ENCODE assay signal across 19 cellular contexts in genomic region chr7:98358706-98359105, GRCh38. TPM values are rescaled to one million over a fixed set of nuclear protein-coding genes. Genes with fewer than 3 reads are reported as not detected.
DNase-seq lines count a peak whose midpoint lies in the region; ATAC-seq, FAIRE-seq and TF ChIP-seq lines count a peak whose summit lies in the region.
"Had no signal": no experiment of that assay in that cellular context is flagged by ENCODE, and none has a peak within 500 bp of the region (broad histone marks: within the 10 kb centered on the region; RNA-seq: fewer than 3 reads in every experiment).

No MANE protein-coding gene starts in this region.

- H3K4me2 ChIP-seq in A549 = no peak overlapping the region
- H3K4me2 ChIP-seq in trophoblast cell (ENCODE audit: low read length) = no peak overlapping the region
- H3K4me2 ChIP-seq: BLaER1 had no signal

- H3K27me3 ChIP-seq in trophoblast cell (ENCODE audit: insufficient read depth, low read length) = no peaks in the 10 kb centered on the region
- no peaks in the 10 kb centered on the region for H3K27me3 ChIP-seq in stomach
- H3K27me3 ChIP-seq: BLaER1 had no signal

- WGBS in A549 (ENCODE audit: missing lambda C conversion rate) = 97% methylated on average over 6 of the region's 6 CpGs
- no CpG with 5 or more reads among the region's 6 CpGs for WGBS in trophoblast cell (ENCODE audit: extremely low coverage, insufficient coverage, insufficient read length)
- 89 to 94% (median 90%) methylated on average over 6 of the region's 6 CpGs for WGBS in stomach, 5 donors

- no peak overlapping the region for H4K8ac ChIP-seq in trophoblast cell (ENCODE audit: low read depth, low read length)

- CTCF ChIA-PET in A549 (lab: Yijun Ruan, JAX) = no interaction called here
- CTCF ChIA-PET in RWPE1 (lab: Yijun Ruan, JAX) = no interaction called here

- H3K4ac ChIP-seq in trophoblast cell (ENCODE audit: low read depth, low read length) = peak overlapping the region; percentile 82

- peaks cover 8% of the 10 kb centered on the region for H3K79me2 ChIP-seq in trophoblast cell (ENCODE audit: control insufficient read depth, insufficient read depth, low read length, poor library complexity)

- TF ChIP-seq POLR2A in A549 (IDR thresholded peaks at IDR 0.05; ENCODE audit: low read length) (no peak), stomach (IDR thresholded peaks at IDR 0.05) (no peak)

- H3K36me3 ChIP-seq in trophoblast cell (ENCODE audit: control insufficient read depth in 1 of 2, insufficient read depth in 2 of 2, low read length in 2 of 2) (peaks cover 0 to 4% of the 10 kb centered on the region in 2 experiments), stomach (no peaks in the 10 kb centered on the region)

- H3K4me1 ChIP-seq in A549 (peaks cover 81% of the 10 kb centered on the region), trophoblast cell (ENCODE audit: control insufficient read depth in 1 of 2, insufficient read depth in 2 of 2, low read length in 2 of 2) (peaks cover 24 to 28% of the 10 kb centered on the region in 2 experiments), stomach (peaks cover 23 to 36% (median 31%) of the 10 kb centered on the region in 4 donors)

- H2BK5ac ChIP-seq in trophoblast cell (ENCODE audit: low read depth, low read length, poor library complexity) = no peak overlapping the region

- peak overlapping the region; percentile 37 for H3K18ac ChIP-seq in trophoblast cell (ENCODE audit: low read length)

- H3K23ac ChIP-seq in trophoblast cell (ENCODE audit: low read length) = no peak overlapping the region

- TF ChIP-seq EP300 in A549 (IDR thresholded peaks at IDR 0.05) = no peak
- no peak for TF ChIP-seq EP300 in stomach (IDR thresholded peaks at IDR 0.05)

- ATAC-seq in A549 (no peak), HG02588 (IDR thresholded peaks at IDR 0.05; ENCODE audit: unreplicated experiment) (no peak)
- ATAC-seq: HepG2 had no signal

- H3K9me3 ChIP-seq in A549 = no peaks in the 10 kb centered on the region
- no peaks in the 10 kb centered on the region for H3K9me3 ChIP-seq in trophoblast cell (ENCODE audit: insufficient read depth, low read depth, low read length)
- H3K9me3 ChIP-seq in stomach = no peaks in the 10 kb centered on the region
- H3K9me3 ChIP-seq: BLaER1 had no signal

- H3K79me1 ChIP-seq in trophoblast cell (ENCODE audit: low read length) = peaks cover 19% of the 10 kb centered on the region

- POLR2A ChIA-PET in A549 (lab: Yijun Ruan, JAX) (no interaction called here), RWPE1 (lab: Yijun Ruan, JAX; ENCODE audit: low non-redundant PET) (no interaction called here)

- FAIRE-seq in A549 (lab: Jason Lieb, UNC) = no peak
- FAIRE-seq: GM12892, GM18507 had no signal

- no peak overlapping the region for H3K9ac ChIP-seq in trophoblast cell (ENCODE audit: low read length)
- H3K9ac ChIP-seq: BLaER1, GM23248 had no signal

- no peak for TF ChIP-seq CTCF in A549 (IDR thresholded peaks at IDR 0.05)
- TF ChIP-seq CTCF in RWPE1 (conservative IDR thresholded peaks at IDR 0.05; ENCODE audit: low read depth) = no peak
- no peak for TF ChIP-seq CTCF in stomach (IDR thresholded peaks at IDR 0.05)

- H2AFZ ChIP-seq in trophoblast cell (ENCODE audit: insufficient read depth, low read length, poor library complexity) = no peak overlapping the region
- H2AFZ ChIP-seq: GM23248 had no signal

- H3K27ac ChIP-seq in A549 (peak overlapping the region; percentile 95 to 97), RWPE1 (peak overlapping the region; percentile 88), trophoblast cell (ENCODE audit: low read depth, low read length) (no peak overlapping the region), stomach (peak overlapping the region in 4 of 5 donors; percentile 13 to 53 (median 26))
- H3K27ac ChIP-seq: 22Rv1, BLaER1 had no signal

- intact Hi-C loops in stomach (cut with DNase I; ENCODE audit: low total_unique reads) = no loop called here

- no peak overlapping the region for H4K12ac ChIP-seq in trophoblast cell (ENCODE audit: low read depth, low read length)

- H2AK5ac ChIP-seq in trophoblast cell (ENCODE audit: low read length) = peak overlapping the region; percentile 92

- TF ChIP-seq RAD21 in A549 (conservative IDR thresholded peaks at IDR 0.05 in 1 of 2, IDR thresholded peaks at IDR 0.05 in 1 of 2) = no peak

- H2BK12ac ChIP-seq in trophoblast cell (ENCODE audit: low read length) = no peak overlapping the region

- H3K4me3 ChIP-seq in A549 (no peak overlapping the region), trophoblast cell (ENCODE audit: low read depth, low read length) (no peak overlapping the region), stomach (no peak overlapping the region)
- H3K4me3 ChIP-seq: BLaER1 had no signal

- no peak overlapping the region for H2BK120ac ChIP-seq in trophoblast cell (ENCODE audit: insufficient read depth, low read length, poor library complexity)

- no peak for DNase-seq in A549 (ENCODE audit: low read depth in 1 of 2, low spot score in 1 of 2)
- DNase-seq in RWPE1 (ENCODE audit: low spot score) = no peak
- DNase-seq in trophoblast cell = peak; percentile 74 to 76
- DNase-seq in stomach = no peak
- no peak for DNase-seq in NCI-H345 treated with DMSO at 0.1 percent for 48 hours (lab: John Stamatoyannopoulos, UW; ENCODE audit: unreplicated experiment)
- DNase-seq in activated gamma-delta T cell (lab: John Stamatoyannopoulos, UW) = no peak
- DNase-seq: CD4-positive, alpha-beta memory T cell; DMS153; DMS79; GDM1; GM23248; HCEC 1CT; HFFc6 had no signal

- no peak overlapping the region for H3K14ac ChIP-seq in trophoblast cell (ENCODE audit: low read length)

- no peak overlapping the region for H4K91ac ChIP-seq in trophoblast cell (ENCODE audit: low read depth, low read length)

TF ChIP-seq in A549, 52 proteins besides CTCF, POLR2A, EP300 and RAD21:
- TF ChIP-seq EHF (CRISPR knock-in tag; IDR thresholded peaks at IDR 0.05) (no peak), ESRRA (IDR thresholded peaks at IDR 0.05; ENCODE audit: borderline replicate concordance, low read length) (no peak)
TF ChIP-seq in A549: peak in this region for 0.

RNA-seq across cellular contexts. Expression of gene BAIAP2L1, which starts 42.2 kb away (rescaled TPM):
- polyA plus RNA-seq in A549 (2011; rRNA removed) (79.1 and 89.3 TPM in 2 replicates), A549 (2017; fragmentation: RNase III; extraction: RNeasy Plus Mini Kit Qiagen cat#74134 plus additional on column Dnase treatment) (39.4 to 45.9 TPM (median 40.4 TPM) in 3 replicates), stomach (10 to 100 TPM; 26.1 to 46.9 (median 28.1) TPM)
- polyA plus RNA-seq in A549 (2012; cell fraction: cytosol; rRNA removed) = 56.6 and 59.7 TPM in 2 replicates
- 62.6 and 68.6 TPM in 2 replicates for polyA plus RNA-seq in A549 (2012; cell fraction: nucleus; rRNA removed)
- 57.4 and 62.0 TPM in 2 replicates for polyA minus RNA-seq in A549 (2011; rRNA and poly(A)+ RNA removed)
- 43.3 and 44.5 TPM in 2 replicates for polyA plus RNA-seq in trophoblast cell (2013)
- 10 to 100 TPM; 20.6 to 78.2 (median 62.9) TPM for total RNA-seq in stomach

Comparison
In these comparisons a context has a peak if more than half of its experiments do, and no peak if none do; other contexts are left out.
1. DNase-seq: peak in trophoblast cell (2 of 2); none in A549 (0 of 2), RWPE1 (single experiment), stomach (single experiment), NCI-H345 treated with DMSO at 0.1 percent for 48 hours (single experiment) and activated gamma-delta T cell (single experiment).